Comparison of ENCODE assay signal across 12 cellular contexts in genomic region chr22:17867160-17867785, GRCh38.
A peak's percentile ranks its signal among the peaks of the same experiment; 100 is the strongest.
DNase-seq lines count a peak whose midpoint lies in the region; ATAC-seq and TF ChIP-seq lines count a peak whose summit lies in the region.
"Had no signal": no experiment of that assay in that cellular context is flagged by ENCODE, and none has a peak within 500 bp of the region (broad histone marks: within the 10 kb centered on the region; RNA-seq: fewer than 3 reads in every experiment).

No MANE protein-coding gene starts in this region.

- H4K5ac ChIP-seq in mesendoderm (ENCODE audit: low read length), result no peak overlapping the region

- H2AK5ac ChIP-seq in mesendoderm (ENCODE audit: low read length), result no peak overlapping the region

- WGBS in ovary, 3 donors, result 48 to 59% (median 58%) methylated on average over 9 of the region's 9 CpGs
- WGBS in mesendoderm (ENCODE audit: extremely low coverage, insufficient coverage, low lambda C conversion rate), result no CpG with 5 or more reads among the region's 9 CpGs
- WGBS in suprapubic skin, result 53% methylated on average over 9 of the region's 9 CpGs

- H3K9me3 ChIP-seq in BE2C (no peaks in the 10 kb centered on the region), ovary (no peaks in the 10 kb centered on the region), suprapubic skin (no peaks in the 10 kb centered on the region)

- H3K36me3 ChIP-seq in BE2C, result peaks cover 26% of the 10 kb centered on the region
- no peaks in the 10 kb centered on the region for H3K36me3 ChIP-seq in ovary
- peaks cover 9% of the 10 kb centered on the region for H3K36me3 ChIP-seq in mesendoderm (ENCODE audit: control insufficient read depth, insufficient read depth, low read length)
- H3K36me3 ChIP-seq in suprapubic skin, result peaks cover 71% of the 10 kb centered on the region

- no peak overlapping the region for H2BK5ac ChIP-seq in mesendoderm (ENCODE audit: low read length)

- peaks cover 25% of the 10 kb centered on the region for H3K4me1 ChIP-seq in BE2C
- no peaks in the 10 kb centered on the region for H3K4me1 ChIP-seq in ovary (ENCODE audit: insufficient read depth)
- H3K4me1 ChIP-seq in mesendoderm (ENCODE audit: control insufficient read depth, low read depth, low read length), result no peaks in the 10 kb centered on the region
- peaks cover 17% of the 10 kb centered on the region for H3K4me1 ChIP-seq in suprapubic skin

- no peak overlapping the region for H3K18ac ChIP-seq in mesendoderm (ENCODE audit: low read length)

- ATAC-seq in GM18873 (IDR thresholded peaks at IDR 0.05; ENCODE audit: low FRiP score, unreplicated experiment), result no peak

- H3K79me1 ChIP-seq in mesendoderm (ENCODE audit: low read length), result no peaks in the 10 kb centered on the region

- H3K27ac ChIP-seq in dorsolateral prefrontal cortex (peak overlapping the region; percentile 1 to 99 (median 97)), ovary (no peak overlapping the region), mesendoderm (ENCODE audit: low read depth, low read length) (no peak overlapping the region), suprapubic skin (no peak overlapping the region)
- H3K27ac ChIP-seq: cardiac muscle cell, VCaP had no signal

- no peak overlapping the region for H3K4me3 ChIP-seq in BE2C (ENCODE audit: low read depth, low read length)
- no peak overlapping the region for H3K4me3 ChIP-seq in NB4 (ENCODE audit: low read depth, low read length)
- peak overlapping the region in 1 of 59 donors; percentile 8 for H3K4me3 ChIP-seq in dorsolateral prefrontal cortex
- no peak overlapping the region for H3K4me3 ChIP-seq in ovary
- H3K4me3 ChIP-seq in mesendoderm (ENCODE audit: low read length), result no peak overlapping the region
- no peak overlapping the region for H3K4me3 ChIP-seq in suprapubic skin
- H3K4me3 ChIP-seq: cardiac muscle cell had no signal

- H3K9ac ChIP-seq in mesendoderm (ENCODE audit: low read length), result no peak overlapping the region

- H3K56ac ChIP-seq in mesendoderm (ENCODE audit: low read length), result no peak overlapping the region

- H3K23ac ChIP-seq in mesendoderm (ENCODE audit: low read length), result no peak overlapping the region

- H3K4ac ChIP-seq in mesendoderm (ENCODE audit: low read depth, low read length), result no peak overlapping the region

- TF ChIP-seq CTCF in BE2C (IDR thresholded peaks at IDR 0.05; ENCODE audit: low read depth, low read length) (peak; percentile 32; the same call in 1 of the 2 replicates), NB4 (IDR thresholded peaks at IDR 0.05; ENCODE audit: low read depth, low read length) (no peak), dorsolateral prefrontal cortex (IDR thresholded peaks at IDR 0.05 in 54 of 56, conservative IDR thresholded peaks at IDR 0.05 in 2 of 56; ENCODE audit: low read depth in 1 of 56, partially characterized antibody in 56 of 56) (peak in 5 of 56 donors; percentile 8 to 26 (median 20)), ovary (IDR thresholded peaks at IDR 0.05) (no peak), suprapubic skin (IDR thresholded peaks at IDR 0.05) (no peak)

- H2BK15ac ChIP-seq in mesendoderm (replicated peaks; ENCODE audit: low read depth), result no peak overlapping the region

- H2BK120ac ChIP-seq in mesendoderm (ENCODE audit: low read depth, low read length), result no peak overlapping the region

- H3K4me2 ChIP-seq in mesendoderm (ENCODE audit: low read length), result no peak overlapping the region

- no peaks in the 10 kb centered on the region for H3K27me3 ChIP-seq in BE2C
- H3K27me3 ChIP-seq in dorsolateral prefrontal cortex, result no peaks in the 10 kb centered on the region
- no peaks in the 10 kb centered on the region for H3K27me3 ChIP-seq in ovary
- no peaks in the 10 kb centered on the region for H3K27me3 ChIP-seq in mesendoderm (ENCODE audit: insufficient read depth, low read length, poor library complexity)
- H3K27me3 ChIP-seq in suprapubic skin, result no peaks in the 10 kb centered on the region
- H3K27me3 ChIP-seq: cardiac muscle cell had no signal

- no peak overlapping the region for H4K8ac ChIP-seq in mesendoderm (ENCODE audit: low read depth, low read length)

- intact Hi-C loops in dorsolateral prefrontal cortex (cut with DNase I), result loop anchor here in 1 of 2 donors (5.0 kb wide), 1 partner anchor 45 kb away; no protein-coding TSS in a partner anchor
- intact Hi-C loops in ovary (cut with DNase I), result no loop called here

- no peak for TF ChIP-seq POLR2A in NB4 (IDR thresholded peaks at IDR 0.05; ENCODE audit: extremely low read depth, insufficient read length)
- TF ChIP-seq POLR2A in ovary (IDR thresholded peaks at IDR 0.05), result no peak
- no peak for TF ChIP-seq POLR2A in suprapubic skin (IDR thresholded peaks at IDR 0.05)

- TF ChIP-seq EP300 in ovary (IDR thresholded peaks at IDR 0.05), result no peak
- TF ChIP-seq EP300 in suprapubic skin (IDR thresholded peaks at IDR 0.05), result no peak

- DNase-seq in BE2C (peak; percentile 72), NB4 (ENCODE audit: low read depth) (peak; percentile 44), dorsolateral prefrontal cortex (peak in 4 of 10 donors; percentile 41 to 57 (median 56)), ovary (peak in 4 of 5 donors; percentile 39 to 63 (median 48)), amniotic stem cell (lab: John Stamatoyannopoulos, UW) (no peak), mesendoderm (no peak), suprapubic skin (ENCODE audit: low spot score in 2 of 2) (no peak)
- DNase-seq: mammary epithelial cell, NCI-H1694 treated with DMSO at 0.1 percent for 48 hours had no signal

- H3K79me2 ChIP-seq in mesendoderm (ENCODE audit: control insufficient read depth, insufficient read depth, low read length), result no peaks in the 10 kb centered on the region

Comparison
In these comparisons a context has a peak if more than half of its experiments do, and no peak if none do; other contexts are left out.
1. DNase-seq: peak in BE2C (single experiment), NB4 (single experiment) and ovary (4 of 5); none in amniotic stem cell (single experiment), mesendoderm (single experiment) and suprapubic skin (0 of 2).
2. H3K27ac ChIP-seq: peak in dorsolateral prefrontal cortex (59 of 59); none in ovary (0 of 2), mesendoderm (single experiment) and suprapubic skin (single experiment).